In the genomic region with DNA sequence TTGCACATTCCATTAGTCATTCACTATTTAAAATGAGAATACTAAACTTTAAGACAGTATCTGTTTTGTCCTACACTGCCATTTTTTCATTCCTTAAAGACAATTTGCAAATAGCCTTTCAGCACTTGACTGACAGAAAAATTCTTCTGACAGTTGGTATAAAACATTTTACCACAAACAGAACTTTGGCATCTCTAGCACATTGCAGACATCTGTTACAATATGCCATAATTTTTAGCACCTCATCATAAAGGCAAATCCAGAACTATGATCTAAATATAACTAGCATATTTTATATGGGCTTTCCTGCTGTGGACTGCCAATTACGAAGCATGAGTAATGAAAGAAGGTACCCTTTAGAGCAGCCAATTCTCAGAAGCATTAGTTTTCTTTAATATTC, we compare ENCODE assay signal across 28 cellular contexts.
"Had no signal": no experiment of that assay in that cellular context is flagged by ENCODE, and none has a peak within 500 bp of the region (broad histone marks: within the 10 kb centered on the region; RNA-seq: fewer than 3 reads in every experiment).

No MANE protein-coding gene starts in this region.

- H3K27ac ChIP-seq: left lung, lower lobe of right lung, ovary, right atrium auricular region, right lobe of liver, skin epidermis, stomach, suprapubic skin, thoracic aorta, tibial artery, upper lobe of right lung had no signal

- H3K27me3 ChIP-seq: left lung, ovary, right atrium auricular region, right lobe of liver, stomach, suprapubic skin, tibial artery, upper lobe of right lung had no signal

- H3K36me3 ChIP-seq: left lung, lower lobe of right lung, ovary, right atrium auricular region, right lobe of liver, stomach, suprapubic skin, thoracic aorta, tibial artery, upper lobe of right lung had no signal

- H3K9me3 ChIP-seq: left lung, lower lobe of right lung, ovary, right atrium auricular region, right lobe of liver, stomach, suprapubic skin, thoracic aorta, tibial artery, upper lobe of right lung had no signal

- H3K4me3 ChIP-seq: left lung, lower lobe of right lung, ovary, right atrium auricular region, right lobe of liver, skin epidermis, stomach, suprapubic skin, thoracic aorta, tibial artery, upper lobe of right lung had no signal

- ATAC-seq: left colon; left lung; lower lobe of right lung; natural killer cell; right lobe of liver; stimulated activated naive B cell treated with anti-CD40 and anti-IgM and Interleukin-4, amounts not matched to agents 10 μg/mL and 1 μg/mL and 100 μg/mL, for 72 hours; stimulated activated naive CD8-positive, alpha-beta T cell treated with anti-CD3 and anti-CD28 coated beads, Interleukin-15, Interleukin-2, amounts not matched to agents 100 U/mL and 50 U/mL, for 24 hours; upper lobe of right lung had no signal

- H3K4me1 ChIP-seq: left lung, lower lobe of right lung, right atrium auricular region, right lobe of liver, stomach, suprapubic skin, tibial artery, upper lobe of right lung had no signal

- FAIRE-seq: islet of Langerhans, urothelium cell line had no signal

- DNase-seq: hippocampal formation; kidney; left colon; left lung; lower lobe of right lung; mammary epithelial cell; mesenchymal stem cell; naive B cell; natural killer cell; nephron progenitor cell; ovary; right lobe of liver; stimulated activated CD4-positive, alpha-beta T cell treated with anti-CD3 and anti-CD28 coated beads, Interleukin-12 subunit alpha, Interleukin-12 subunit beta, amount 100 ng/mL, for 4 hours; stimulated activated CD4-positive, alpha-beta T cell treated with anti-CD3 and anti-CD28 coated beads, Interleukin-15, amount 100 ng/mL, for 24 hours; stimulated activated CD4-positive, alpha-beta T cell treated with anti-CD3 and anti-CD28 coated beads, Interleukin-2, amount 100 ng/mL, for 24 hours; stimulated activated CD4-positive, alpha-beta T cell treated with anti-CD3 and anti-CD28 coated beads, Interleukin-4, amount 100 ng/mL, for 1 hour; stimulated activated naive B cell treated with anti-CD40 and anti-IgM and Interleukin-4, amounts not matched to agents 10 μg/mL and 1 μg/mL and 100 μg/mL, for 72 hours; stimulated activated naive CD8-positive, alpha-beta T cell treated with anti-CD3 and anti-CD28 coated beads, Interleukin-15, Interleukin-2, amounts not matched to agents 100 U/mL and 50 U/mL, for 24 hours; stomach; tibial artery; trophoblast cell; upper lobe of right lung had no signal
